2 cellular contexts compared by ENCODE assay signal in genomic region chr2:9820020-9820973, GRCh38.
TF ChIP-seq lines count a peak whose summit lies in the region.

No MANE protein-coding gene starts in this region.

TF ChIP-seq in H1, 55 proteins besides CTCF, POLR2A, EP300 and RAD21 (continues in another document):
- TF ChIP-seq E2F6 (IDR thresholded peaks at IDR 0.05) = no peak
- no peak for TF ChIP-seq RXRA (IDR thresholded peaks at IDR 0.05; ENCODE audit: insufficient read depth, low read depth, low read length)
- no peak for TF ChIP-seq FOSL1 (IDR thresholded peaks at IDR 0.05; ENCODE audit: insufficient read depth, low read depth, low read length)
- no peak for TF ChIP-seq BRCA1 (IDR thresholded peaks at IDR 0.05; ENCODE audit: low read depth, low read length)
- no peak for TF ChIP-seq SRF (IDR thresholded peaks at IDR 0.05; ENCODE audit: low read depth, low read length)
- no peak for TF ChIP-seq EGR1 (IDR thresholded peaks at IDR 0.05; ENCODE audit: borderline replicate concordance, low read depth, low read length)
- TF ChIP-seq CHD7 (IDR thresholded peaks at IDR 0.05; ENCODE audit: insufficient replicate concordance, low read length) = no peak
- no peak for TF ChIP-seq GTF2F1 (IDR thresholded peaks at IDR 0.05; ENCODE audit: borderline replicate concordance, low read depth, low read length)
- no peak for TF ChIP-seq KDM5A (IDR thresholded peaks at IDR 0.05; ENCODE audit: low read length)
- TF ChIP-seq CHD2 (IDR thresholded peaks at IDR 0.05; ENCODE audit: low read length) = no peak
- TF ChIP-seq JUN (IDR thresholded peaks at IDR 0.05; ENCODE audit: low read depth, low read length) = no peak
- no peak for TF ChIP-seq RNF2 (IDR thresholded peaks at IDR 0.05; ENCODE audit: borderline replicate concordance, low read depth, low read length, missing control alignments, poor library complexity, severe bottlenecking)
- no peak for TF ChIP-seq SAP30 (IDR thresholded peaks at IDR 0.05; ENCODE audit: insufficient read depth, insufficient replicate concordance, low read length)
- TF ChIP-seq, protein P1, sequence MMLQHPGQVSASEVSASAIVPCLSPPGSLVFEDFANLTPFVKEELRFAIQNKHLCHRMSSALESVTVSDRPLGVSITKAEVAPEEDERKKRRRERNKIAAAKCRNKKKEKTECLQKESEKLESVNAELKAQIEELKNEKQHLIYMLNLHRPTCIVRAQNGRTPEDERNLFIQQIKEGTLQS (IDR thresholded peaks at IDR 0.05; ENCODE audit: insufficient read depth, low read depth, low read length) = no peak
- TF ChIP-seq SIX5 (IDR thresholded peaks at IDR 0.05; ENCODE audit: low read depth, low read length) = no peak
- no peak for TF ChIP-seq SIRT6 (IDR thresholded peaks at IDR 0.05; ENCODE audit: low read length)
- TF ChIP-seq EZH2 (IDR thresholded peaks at IDR 0.05; ENCODE audit: low read depth, low read length, severe bottlenecking) = no peak
- TF ChIP-seq YY1 (IDR thresholded peaks at IDR 0.05; ENCODE audit: low read depth, low read length) = no peak

TF ChIP-seq in HEK293T, 16 proteins besides CTCF, POLR2A, EP300 and RAD21:
- no peak for TF ChIP-seq TARDBP (IDR thresholded peaks at IDR 0.05)
